Comparison of ENCODE assay signal across 26 cellular contexts in genomic region chr14:100656996-100657395, GRCh38.
"Had no signal": no experiment of that assay in that cellular context is flagged by ENCODE, and none has a peak within 500 bp of the region (broad histone marks: within the 10 kb centered on the region; RNA-seq: fewer than 3 reads in every experiment).

No MANE protein-coding gene starts in this region.

- H3K4me3 ChIP-seq: lower lobe of right lung, ovary, sigmoid colon, spleen, suprapubic skin, thoracic aorta, tibial artery, upper lobe of right lung had no signal

- H3K36me3 ChIP-seq: lower lobe of right lung, ovary, sigmoid colon, spleen, suprapubic skin, thoracic aorta, tibial artery, upper lobe of right lung had no signal

- H3K9me3 ChIP-seq: lower lobe of right lung, ovary, sigmoid colon, spleen, suprapubic skin, thoracic aorta, tibial artery, upper lobe of right lung had no signal

- H3K27ac Mint-ChIP-seq: nephron progenitor cell; progenitor cell of endocrine pancreas; stimulated activated effector memory CD8-positive, alpha-beta T cell treated with anti-CD3 and anti-CD28 coated beads, Interleukin-12 subunit alpha, Interleukin-12 subunit beta, amount 100 ng/mL, for 72 hours; stimulated activated naive CD8-positive, alpha-beta T cell treated with anti-CD3 and anti-CD28 coated beads, Interleukin-15, Interleukin-2, amounts not matched to agents 100 ng/mL and 50 ng/mL, for 24 hours had no signal

- ATAC-seq: left cardiac atrium; left lobe of liver; lower lobe of right lung; naive thymus-derived CD8-positive, alpha-beta T cell; right cardiac atrium; stimulated activated effector memory CD8-positive, alpha-beta T cell treated with anti-CD3 and anti-CD28 coated beads, Interleukin-12 subunit alpha, Interleukin-12 subunit beta, amount 100 ng/mL, for 72 hours; upper lobe of right lung had no signal

- H3K36me3 Mint-ChIP-seq: naive thymus-derived CD8-positive, alpha-beta T cell; stimulated activated effector memory CD8-positive, alpha-beta T cell treated with anti-CD3 and anti-CD28 coated beads, Interleukin-12 subunit alpha, Interleukin-12 subunit beta, amount 100 ng/mL, for 72 hours had no signal

- H3K27me3 ChIP-seq: ovary had no signal

- DNase-seq: hippocampal formation; kidney glomerular epithelial cell; left cardiac atrium; lower lobe of right lung; mammary epithelial cell; mesenchymal stem cell; naive thymus-derived CD8-positive, alpha-beta T cell; nephron progenitor cell; retina; right cardiac atrium; sigmoid colon; small intestine; spleen; stimulated activated naive CD4-positive, alpha-beta T cell; tibial artery; trophoblast cell; upper lobe of right lung had no signal

- H3K4me3 Mint-ChIP-seq: naive thymus-derived CD8-positive, alpha-beta T cell; nephron progenitor cell; stimulated activated effector memory CD8-positive, alpha-beta T cell treated with anti-CD3 and anti-CD28 coated beads, Interleukin-12 subunit alpha, Interleukin-12 subunit beta, amount 100 ng/mL, for 72 hours; stimulated activated naive CD8-positive, alpha-beta T cell treated with anti-CD3 and anti-CD28 coated beads, Interleukin-15, Interleukin-2, amounts not matched to agents 100 ng/mL and 50 ng/mL, for 24 hours had no signal

- FAIRE-seq: keratinocyte, small intestine, urothelium cell line had no signal

- H3K4me1 ChIP-seq: suprapubic skin, upper lobe of right lung had no signal

- H3K27ac ChIP-seq: lower lobe of right lung, ovary, sigmoid colon, spleen, suprapubic skin, thoracic aorta, tibial artery, upper lobe of right lung had no signal

- H3K9me3 Mint-ChIP-seq: naive thymus-derived CD8-positive, alpha-beta T cell; nephron progenitor cell; stimulated activated effector memory CD8-positive, alpha-beta T cell treated with anti-CD3 and anti-CD28 coated beads, Interleukin-12 subunit alpha, Interleukin-12 subunit beta, amount 100 ng/mL, for 72 hours; stimulated activated naive CD8-positive, alpha-beta T cell treated with anti-CD3 and anti-CD28 coated beads, Interleukin-15, Interleukin-2, amounts not matched to agents 100 ng/mL and 50 ng/mL, for 24 hours had no signal
